8 cellular contexts compared by ENCODE assay signal in genomic region chr18:45879681-45880655, GRCh38. TPM values are rescaled to one million over a fixed set of nuclear protein-coding genes. Genes with fewer than 3 reads are reported as not detected.
DNase-seq lines count a peak whose midpoint lies in the region; ATAC-seq lines count a peak whose summit lies in the region.

No MANE protein-coding gene starts in this region.

- POLR2A ChIA-PET in activated CD4-positive, alpha-beta memory T cell treated with anti-CD3 and anti-CD28 coated beads for 36 hours (lab: Charles Lee): interaction anchor here (0.8 kb wide), 1 partner anchor 105 kb away, joined by 3 read pairs; no protein-coding TSS in a partner anchor

- H3K27ac Mint-ChIP-seq in activated CD4-positive, alpha-beta memory T cell treated with anti-CD3 and anti-CD28 coated beads for 36 hours: no peak overlapping the region

- CTCF ChIA-PET in activated CD4-positive, alpha-beta memory T cell treated with anti-CD3 and anti-CD28 coated beads for 36 hours (lab: Charles Lee): interaction anchor here (0.6 to 8.4 kb wide), 49 partner anchors 10 to 665 kb away, joined by 3 to 199 read pairs (median 5); partner anchors contain the start of gene SLC14A1

- DNase-seq in AG08395 (ENCODE audit: low spot score) (peak; percentile 80), NCI-H446 treated with DMSO at 0.1 percent for 48 hours (lab: John Stamatoyannopoulos, UW) (peak; percentile 4), ecto neural progenitor cell (ENCODE audit: low spot score) (peak; percentile 85), medulla oblongata (ENCODE audit: extremely low spot score) (peak; percentile 80)
- peak; percentile 81 for DNase-seq in activated CD4-positive, alpha-beta memory T cell treated with anti-CD3 and anti-CD28 coated beads for 36 hours
- DNase-seq in stimulated activated CD8-positive, alpha-beta memory T cell treated with anti-CD3 and anti-CD28 coated beads, Interleukin-15, amount 100 ng/mL, for 48 hours (ENCODE audit: low read depth in 2 of 2): peak; percentile 44 to 55

- peaks cover 38% of the 10 kb centered on the region for H3K36me3 Mint-ChIP-seq in activated CD4-positive, alpha-beta memory T cell treated with anti-CD3 and anti-CD28 coated beads for 36 hours

- intact Hi-C loops in activated CD4-positive, alpha-beta memory T cell treated with anti-CD3 and anti-CD28 coated beads for 36 hours (cut with micrococcal nuclease): loop anchor here (1.0 kb wide), 3 partner anchors 157 to 215 kb away; no protein-coding TSS in a partner anchor

- H3K4me1 Mint-ChIP-seq in activated CD4-positive, alpha-beta memory T cell treated with anti-CD3 and anti-CD28 coated beads for 36 hours (ENCODE audit: low read depth): peaks cover 14% of the 10 kb centered on the region

- H3K27me3 Mint-ChIP-seq in activated CD4-positive, alpha-beta memory T cell treated with anti-CD3 and anti-CD28 coated beads for 36 hours: no peaks in the 10 kb centered on the region

- H3K4me3 Mint-ChIP-seq in activated CD4-positive, alpha-beta memory T cell treated with anti-CD3 and anti-CD28 coated beads for 36 hours: no peak overlapping the region

- peaks cover 5% of the 10 kb centered on the region for H3K9me3 Mint-ChIP-seq in activated CD4-positive, alpha-beta memory T cell treated with anti-CD3 and anti-CD28 coated beads for 36 hours

- ATAC-seq in GM18520 (IDR thresholded peaks at IDR 0.05; ENCODE audit: unreplicated experiment): peak; percentile 53
- ATAC-seq in HG03097 (IDR thresholded peaks at IDR 0.05; ENCODE audit: low FRiP score, unreplicated experiment): peak; percentile 74

RNA-seq across cellular contexts. Expression of gene SIGLEC15, which starts 54.5 kb away (rescaled TPM):
- not detected for total RNA-seq in activated CD4-positive, alpha-beta memory T cell treated with anti-CD3 and anti-CD28 coated beads for 36 hours

Comparison
In these comparisons a context has a peak if more than half of its experiments do, and no peak if none do; other contexts are left out.
1. Peak in every context shown above with its lines: DNase-seq and ATAC-seq.
2. DNase-seq: peak in every context shown above with its lines; median percentile 85 in ecto neural progenitor cell; 81 in activated CD4-positive, alpha-beta memory T cell treated with anti-CD3 and anti-CD28 coated beads for 36 hours; 80 in AG08395; 80 in medulla oblongata; 50 in stimulated activated CD8-positive, alpha-beta memory T cell treated with anti-CD3 and anti-CD28 coated beads, Interleukin-15, amount 100 ng/mL, for 48 hours; 4 in NCI-H446 treated with DMSO at 0.1 percent for 48 hours.